1 cellular context compared by ENCODE assay signal in the genomic region with DNA sequence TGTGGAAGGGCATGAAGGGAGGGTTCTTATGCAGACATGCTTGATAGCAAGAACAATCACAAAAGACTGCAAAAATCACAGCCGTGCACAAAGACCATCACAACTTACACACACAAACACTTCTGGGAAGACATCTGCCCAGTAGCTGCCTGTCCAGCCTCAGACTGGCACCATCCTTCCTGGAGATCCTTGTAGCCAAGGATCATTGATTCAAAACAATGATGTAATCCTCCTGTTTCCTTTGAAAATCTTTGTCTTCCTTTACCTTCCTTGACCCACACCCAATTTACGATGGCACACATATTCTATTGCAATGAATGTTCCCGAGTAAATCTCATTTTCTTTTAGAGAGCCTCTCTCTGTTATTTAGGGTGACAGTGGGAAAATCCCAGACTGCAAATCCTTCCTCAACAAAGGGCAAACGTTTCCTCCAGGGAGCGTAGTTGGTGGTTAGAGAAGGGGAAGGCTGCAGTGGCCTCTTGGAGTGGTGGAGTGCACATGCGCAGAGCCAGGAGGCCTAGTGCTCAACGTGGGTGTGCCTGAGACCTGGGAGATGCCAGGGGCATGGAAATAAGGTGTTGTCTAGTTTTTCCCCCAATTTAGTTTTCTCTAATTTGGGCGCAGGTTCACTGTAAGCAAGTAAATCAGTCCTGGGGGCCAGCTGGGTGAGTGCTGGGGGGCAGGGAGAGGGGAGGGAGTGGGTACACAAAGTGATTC.
TF ChIP-seq lines count a peak whose summit lies in the region.

No MANE protein-coding gene starts in this region.

TF ChIP-seq in SK-N-SH, 30 proteins besides CTCF, POLR2A, EP300 and RAD21 (continued from another document):
- TF ChIP-seq, protein P1, sequence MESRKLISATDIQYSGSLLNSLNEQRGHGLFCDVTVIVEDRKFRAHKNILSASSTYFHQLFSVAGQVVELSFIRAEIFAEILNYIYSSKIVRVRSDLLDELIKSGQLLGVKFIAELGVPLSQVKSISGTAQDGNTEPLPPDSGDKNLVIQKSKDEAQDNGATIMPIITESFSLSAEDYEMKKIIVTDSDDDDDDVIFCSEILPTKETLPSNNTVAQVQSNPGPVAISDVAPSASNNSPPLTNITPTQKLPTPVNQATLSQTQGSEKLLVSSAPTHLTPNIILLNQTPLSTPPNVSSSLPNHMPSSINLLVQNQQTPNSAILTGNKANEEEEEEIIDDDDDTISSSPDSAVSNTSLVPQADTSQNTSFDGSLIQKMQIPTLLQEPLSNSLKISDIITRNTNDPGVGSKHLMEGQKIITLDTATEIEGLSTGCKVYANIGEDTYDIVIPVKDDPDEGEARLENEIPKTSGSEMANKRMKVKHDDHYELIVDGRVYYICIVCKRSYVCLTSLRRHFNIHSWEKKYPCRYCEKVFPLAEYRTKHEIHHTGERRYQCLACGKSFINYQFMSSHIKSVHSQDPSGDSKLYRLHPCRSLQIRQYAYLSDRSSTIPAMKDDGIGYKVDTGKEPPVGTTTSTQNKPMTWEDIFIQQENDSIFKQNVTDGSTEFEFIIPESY (IDR thresholded peaks at IDR 0.05; ENCODE audit: borderline replicate concordance, low read depth) = no peak
TF ChIP-seq in SK-N-SH: peak in this region for 0.
